ENCODE assay signal across 8 cellular contexts in the genomic region with DNA sequence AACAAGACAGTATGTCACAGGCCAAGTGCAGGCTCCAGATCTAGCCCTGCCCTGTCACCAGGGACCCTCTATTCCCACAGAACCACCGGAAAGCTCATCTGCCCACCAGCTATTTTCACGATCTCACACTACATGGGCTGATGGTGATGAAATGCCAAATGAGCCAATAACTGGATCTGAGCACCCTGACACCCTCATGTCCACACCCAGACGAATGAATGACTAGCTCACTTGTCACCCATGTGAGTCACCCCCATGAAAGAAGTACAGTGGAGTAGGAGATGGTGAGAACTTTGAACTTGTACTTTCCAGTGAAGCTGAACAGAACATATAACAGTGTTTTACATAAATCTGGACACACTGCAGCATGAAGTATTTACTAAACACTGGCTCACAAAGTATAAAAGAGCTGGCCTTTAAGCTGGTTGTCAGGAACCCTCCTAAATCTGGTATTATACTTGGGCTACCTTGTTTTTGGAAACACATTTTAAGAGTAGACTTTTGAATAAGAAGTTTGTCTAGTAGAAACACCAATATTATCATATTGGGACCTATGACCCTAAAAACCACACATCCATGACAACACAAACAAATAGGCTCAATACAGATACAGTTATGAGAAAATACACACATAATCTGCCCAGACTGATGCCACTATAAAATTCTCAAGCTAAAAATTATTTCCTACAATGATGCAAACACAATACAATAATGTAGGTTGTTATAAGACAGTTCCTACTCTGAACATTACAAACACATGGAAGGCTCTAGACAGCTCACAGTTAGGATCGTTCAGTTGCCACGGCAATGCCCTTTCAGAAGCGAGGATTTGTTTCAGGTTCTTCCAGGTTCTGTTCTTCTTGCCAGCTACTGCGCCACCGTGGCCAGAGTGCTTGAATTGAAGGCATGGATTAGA.
A peak's percentile ranks its signal among the peaks of the same experiment; 100 is the strongest.
DNase-seq lines count a peak whose midpoint lies in the region.

No MANE protein-coding gene starts in this region.

- peak; percentile 52 for DNase-seq in GM04504 (ENCODE audit: low read depth)
- peak; percentile 88 for DNase-seq in HS-27A (ENCODE audit: low read depth)
- peak; percentile 57 for DNase-seq in astrocyte of the hippocampus (ENCODE audit: low read depth, low spot score)
- DNase-seq in medulla oblongata (ENCODE audit: extremely low spot score) = peak; percentile 51
- DNase-seq in stromal cell of bone marrow (ENCODE audit: low read depth) = peak; percentile 95
- DNase-seq in GOT3 (lab: John Stamatoyannopoulos, UW) = no peak
- DNase-seq in retina = no peak
- no peak for DNase-seq in islet precursor cell

Comparison
In these comparisons a context has a peak if more than half of its experiments do, and no peak if none do; other contexts are left out.
1. DNase-seq: peak in GM04504 (single experiment), HS-27A (single experiment), astrocyte of the hippocampus (single experiment), medulla oblongata (single experiment) and stromal cell of bone marrow (single experiment); none in GOT3 (single experiment), retina (single experiment) and islet precursor cell (single experiment).